31 cellular contexts compared by ENCODE assay signal in the genomic region with DNA sequence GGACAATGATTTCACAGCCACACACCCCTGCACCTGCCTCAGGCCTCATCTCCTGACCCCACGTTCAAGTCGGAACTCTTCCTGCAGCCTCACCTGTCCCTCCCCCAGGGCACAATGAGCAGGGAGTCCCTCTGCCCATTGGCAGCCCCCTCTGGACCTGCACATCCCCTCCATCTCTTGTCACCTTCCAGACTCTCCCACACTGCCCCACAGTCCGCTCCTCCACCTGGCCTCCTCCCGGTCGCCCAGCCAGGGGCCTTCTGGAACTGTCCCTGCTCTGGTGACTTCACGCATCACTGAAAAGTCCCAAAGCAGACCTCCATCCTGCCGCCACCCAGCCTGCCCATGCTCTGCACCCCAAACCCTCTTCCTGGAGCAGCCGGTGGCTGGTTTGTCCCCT. TPM values are rescaled to one million over a fixed set of nuclear protein-coding genes. Genes with fewer than 3 reads are reported as not detected.
A peak's percentile ranks its signal among the peaks of the same experiment; 100 is the strongest.
DNase-seq lines count a peak whose midpoint lies in the region; ATAC-seq and TF ChIP-seq lines count a peak whose summit lies in the region.
"Had no signal": no experiment of that assay in that cellular context is flagged by ENCODE, and none has a peak within 500 bp of the region (broad histone marks: within the 10 kb centered on the region; RNA-seq: fewer than 3 reads in every experiment).

No MANE protein-coding gene starts in this region.

- H3K4me3 ChIP-seq in vagina = no peak overlapping the region
- H3K4me3 ChIP-seq: lower lobe of right lung, ovary, skin epidermis, testis had no signal

- no peaks in the 10 kb centered on the region for H3K27me3 Mint-ChIP-seq in activated naive CD4-positive, alpha-beta T cell treated with anti-CD3 and anti-CD28 coated beads, Interleukin-2, amount 10 ng/mL, durations not matched to agents 7 days and 5 days
- H3K27me3 Mint-ChIP-seq in IgD-negative memory B cell (no peaks in the 10 kb centered on the region), endothelial cell (ENCODE audit: unreplicated experiment) (peaks cover 8% of the 10 kb centered on the region)
- H3K27me3 Mint-ChIP-seq: activated CD4-positive, alpha-beta T cell treated with anti-CD3 and anti-CD28 coated beads, Interleukin-2, amount 10 ng/mL, durations not matched to agents 7 days and 5 days; CD4-positive, alpha-beta T cell; stimulated activated naive CD8-positive, alpha-beta T cell treated with anti-CD3 and anti-CD28 coated beads, Interleukin-15, Interleukin-2, amounts not matched to agents 100 ng/mL and 50 ng/mL, for 24 hours had no signal

- peaks cover 27% of the 10 kb centered on the region for H3K4me1 ChIP-seq in vagina

- H3K9me3 Mint-ChIP-seq in activated naive CD4-positive, alpha-beta T cell treated with anti-CD3 and anti-CD28 coated beads, Interleukin-2, amount 10 ng/mL, durations not matched to agents 7 days and 5 days = no peaks in the 10 kb centered on the region
- H3K9me3 Mint-ChIP-seq in IgD-negative memory B cell (no peaks in the 10 kb centered on the region), endothelial cell (ENCODE audit: unreplicated experiment) (no peaks in the 10 kb centered on the region)
- H3K9me3 Mint-ChIP-seq in stimulated activated effector memory CD8-positive, alpha-beta T cell treated with anti-CD3 and anti-CD28 coated beads, Interleukin-12 subunit alpha, Interleukin-12 subunit beta, amount 100 ng/mL, for 72 hours = no peaks in the 10 kb centered on the region
- H3K9me3 Mint-ChIP-seq: activated CD4-positive, alpha-beta T cell treated with anti-CD3 and anti-CD28 coated beads, Interleukin-2, amount 10 ng/mL, durations not matched to agents 7 days and 5 days; activated naive CD4-positive, alpha-beta T cell treated with anti-CD3 and anti-CD28 coated beads for 36 hours; CD4-positive, alpha-beta T cell; natural killer cell; stimulated activated naive CD8-positive, alpha-beta T cell treated with anti-CD3 and anti-CD28 coated beads, Interleukin-15, Interleukin-2, amounts not matched to agents 100 ng/mL and 50 ng/mL, for 24 hours; WTC11 had no signal

- CTCF ChIA-PET in activated naive CD4-positive, alpha-beta T cell treated with anti-CD3 and anti-CD28 coated beads, Interleukin-2, amount 10 ng/mL, durations not matched to agents 7 days and 5 days (lab: Charles Lee) = no interaction called here

- peaks cover 39% of the 10 kb centered on the region for H3K36me3 Mint-ChIP-seq in activated naive CD4-positive, alpha-beta T cell treated with anti-CD3 and anti-CD28 coated beads, Interleukin-2, amount 10 ng/mL, durations not matched to agents 7 days and 5 days
- peaks cover 8% of the 10 kb centered on the region for H3K36me3 Mint-ChIP-seq in IgD-negative memory B cell
- peaks cover 32% of the 10 kb centered on the region for H3K36me3 Mint-ChIP-seq in endothelial cell (ENCODE audit: low read depth, unreplicated experiment)
- peaks cover 37% of the 10 kb centered on the region for H3K36me3 Mint-ChIP-seq in stimulated activated effector memory CD8-positive, alpha-beta T cell treated with anti-CD3 and anti-CD28 coated beads, Interleukin-12 subunit alpha, Interleukin-12 subunit beta, amount 100 ng/mL, for 72 hours
- H3K36me3 Mint-ChIP-seq: natural killer cell had no signal

- intact Hi-C loops in vagina (cut with DNase I) = no loop called here

- H3K27ac Mint-ChIP-seq in activated naive CD4-positive, alpha-beta T cell treated with anti-CD3 and anti-CD28 coated beads, Interleukin-2, amount 10 ng/mL, durations not matched to agents 7 days and 5 days = peak overlapping the region; percentile 1
- peak overlapping the region; percentile 95 to 99 (median 97) for H3K27ac Mint-ChIP-seq in IgD-negative memory B cell
- H3K27ac Mint-ChIP-seq in endothelial cell (ENCODE audit: unreplicated experiment) = peak overlapping the region; percentile 49
- H3K27ac Mint-ChIP-seq in stimulated activated effector memory CD8-positive, alpha-beta T cell treated with anti-CD3 and anti-CD28 coated beads, Interleukin-12 subunit alpha, Interleukin-12 subunit beta, amount 100 ng/mL, for 72 hours = peak overlapping the region; percentile 93
- H3K27ac Mint-ChIP-seq: activated CD4-positive, alpha-beta T cell treated with anti-CD3 and anti-CD28 coated beads, Interleukin-2, amount 10 ng/mL, durations not matched to agents 7 days and 5 days; activated naive CD4-positive, alpha-beta T cell treated with anti-CD3 and anti-CD28 coated beads for 36 hours had no signal

- no peaks in the 10 kb centered on the region for H3K9me3 ChIP-seq in vagina
- H3K9me3 ChIP-seq: lower lobe of right lung, ovary, testis had no signal

- no peak overlapping the region for H3K4me3 Mint-ChIP-seq in activated naive CD4-positive, alpha-beta T cell treated with anti-CD3 and anti-CD28 coated beads, Interleukin-2, amount 10 ng/mL, durations not matched to agents 7 days and 5 days
- H3K4me3 Mint-ChIP-seq in IgD-negative memory B cell (peak overlapping the region; percentile 38 to 97 (median 65)), endothelial cell (ENCODE audit: unreplicated experiment) (peak overlapping the region; percentile 67)
- no peak overlapping the region for H3K4me3 Mint-ChIP-seq in stimulated activated effector memory CD8-positive, alpha-beta T cell treated with anti-CD3 and anti-CD28 coated beads, Interleukin-12 subunit alpha, Interleukin-12 subunit beta, amount 100 ng/mL, for 72 hours
- H3K4me3 Mint-ChIP-seq: activated CD4-positive, alpha-beta T cell treated with anti-CD3 and anti-CD28 coated beads, Interleukin-2, amount 10 ng/mL, durations not matched to agents 7 days and 5 days; activated naive CD4-positive, alpha-beta T cell treated with anti-CD3 and anti-CD28 coated beads for 36 hours; CD4-positive, alpha-beta T cell; natural killer cell; stimulated activated naive CD8-positive, alpha-beta T cell treated with anti-CD3 and anti-CD28 coated beads, Interleukin-15, Interleukin-2, amounts not matched to agents 100 ng/mL and 50 ng/mL, for 24 hours; WTC11 had no signal

- ATAC-seq in stimulated activated effector memory CD8-positive, alpha-beta T cell treated with anti-CD3 and anti-CD28 coated beads, Interleukin-12 subunit alpha, Interleukin-12 subunit beta, amount 100 ng/mL, for 72 hours = no peak
- ATAC-seq in HG03460 (IDR thresholded peaks at IDR 0.05; ENCODE audit: unreplicated experiment) = no peak
- no peak for ATAC-seq in GM19452 (IDR thresholded peaks at IDR 0.05; ENCODE audit: unreplicated experiment)
- ATAC-seq: HCT116, lower lobe of right lung, natural killer cell, WTC11 had no signal

- peaks cover 41% of the 10 kb centered on the region for H3K4me1 Mint-ChIP-seq in activated naive CD4-positive, alpha-beta T cell treated with anti-CD3 and anti-CD28 coated beads, Interleukin-2, amount 10 ng/mL, durations not matched to agents 7 days and 5 days
- peaks cover 21 to 27% (median 25%) of the 10 kb centered on the region in 3 donors for H3K4me1 Mint-ChIP-seq in IgD-negative memory B cell
- H3K4me1 Mint-ChIP-seq in endothelial cell (ENCODE audit: unreplicated experiment) = peaks cover 26% of the 10 kb centered on the region
- peaks cover 47% of the 10 kb centered on the region for H3K4me1 Mint-ChIP-seq in stimulated activated effector memory CD8-positive, alpha-beta T cell treated with anti-CD3 and anti-CD28 coated beads, Interleukin-12 subunit alpha, Interleukin-12 subunit beta, amount 100 ng/mL, for 72 hours

- no peak for TF ChIP-seq CTCF in endothelial cell (IDR thresholded peaks at IDR 0.05; ENCODE audit: unreplicated experiment)
- no peak for TF ChIP-seq CTCF in vagina (IDR thresholded peaks at IDR 0.05)

- TF ChIP-seq POLR2A in vagina (IDR thresholded peaks at IDR 0.05) = no peak

- peaks cover 0 to 21% of the 10 kb centered on the region in 2 donors for H3K36me3 ChIP-seq in vagina
- H3K36me3 ChIP-seq: ovary had no signal

- H3K27ac ChIP-seq in vagina = no peak overlapping the region
- H3K27ac ChIP-seq: lower lobe of right lung, ovary, testis had no signal

- DNase-seq in activated naive CD4-positive, alpha-beta T cell treated with anti-CD3 and anti-CD28 coated beads, Interleukin-2, amount 10 ng/mL, durations not matched to agents 7 days and 5 days = no peak
- no peak for DNase-seq in activated naive CD4-positive, alpha-beta T cell treated with anti-CD3 and anti-CD28 coated beads, Interleukin-2, amount 50 U/mL, for 16 hours
- DNase-seq in endothelial cell (ENCODE audit: low spot score) (no peak), vagina (ENCODE audit: extremely low spot score in 2 of 2) (no peak)
- DNase-seq in stimulated activated effector memory CD8-positive, alpha-beta T cell treated with anti-CD3 and anti-CD28 coated beads, Interleukin-12 subunit alpha, Interleukin-12 subunit beta, amount 100 ng/mL, for 72 hours (ENCODE audit: low spot score in 2 of 2) = no peak
- DNase-seq: activated CD4-positive, alpha-beta T cell treated with anti-CD3 and anti-CD28 coated beads, Interleukin-2, amount 10 ng/mL, durations not matched to agents 7 days and 5 days; activated naive CD4-positive, alpha-beta T cell treated with anti-CD3 and anti-CD28 coated beads for 36 hours; activated T-cell treated with anti-CD3 and anti-CD28 coated beads, Interleukin-2, amount 50 U/mL, for 48 hours; CD4-positive, alpha-beta T cell; effector CD4-positive, alpha-beta T cell; hippocampal formation; lower lobe of right lung; natural killer cell; NCI-H1092; NCI-H1694; NCI-H446 treated with DMSO at 0.1 percent for 48 hours; NCI-H774; ovary; T-helper 1 cell; testis had no signal

- no peaks in the 10 kb centered on the region for H3K27me3 ChIP-seq in vagina
- H3K27me3 ChIP-seq: ovary, testis had no signal

RNA-seq across cellular contexts. Expression of gene CTSZ, which starts 4.7 kb away (rescaled TPM):
- 34.7 TPM for polyA plus RNA-seq in IgD-negative memory B cell
- 150 TPM for total RNA-seq in endothelial cell (ENCODE audit: unreplicated experiment)
- 128 TPM for total RNA-seq in vagina

RNA-seq across cellular contexts. Expression of gene TUBB1, which starts 16.8 kb away (rescaled TPM):
- polyA plus RNA-seq in IgD-negative memory B cell = 7.8 TPM
- total RNA-seq in endothelial cell (ENCODE audit: unreplicated experiment) (not detected), vagina (not detected)
- total RNA-seq: activated CD4-positive, alpha-beta T cell treated with anti-CD3 and anti-CD28 coated beads, Interleukin-2, amount 10 ng/mL, durations not matched to agents 7 days and 5 days; activated CD8-positive, alpha-beta memory T cell treated with anti-CD3 and anti-CD28 coated beads for 36 hours; activated naive CD4-positive, alpha-beta T cell treated with anti-CD3 and anti-CD28 coated beads for 36 hours; renal cortical epithelial cell; SK-MEL-5; ureter; WTC11 had no signal

RNA-seq across cellular contexts. Expression of gene NELFCD, which starts 21.3 kb away (rescaled TPM):
- polyA plus RNA-seq in IgD-negative memory B cell = 79.6 TPM
- total RNA-seq in endothelial cell (ENCODE audit: unreplicated experiment) = 68.7 TPM
- 85.7 TPM for total RNA-seq in vagina

RNA-seq across cellular contexts. Expression of gene ATP5F1E, which starts 29.7 kb away (rescaled TPM):
- 103 TPM for polyA plus RNA-seq in IgD-negative memory B cell
- total RNA-seq in endothelial cell (ENCODE audit: unreplicated experiment) (102 TPM), vagina (22.8 TPM)

RNA-seq across cellular contexts. Expression of gene PRELID3B, which starts 40.2 kb away (rescaled TPM):
- polyA plus RNA-seq in IgD-negative memory B cell = 36.5 TPM
- total RNA-seq in endothelial cell (ENCODE audit: unreplicated experiment) = 40.2 TPM
- 73.4 TPM for total RNA-seq in vagina

Comparison
In these comparisons a context has a peak if more than half of its experiments do, and no peak if none do; other contexts are left out.
1. H3K27ac Mint-ChIP-seq: peak in every context shown above with its lines; median percentile 97 in IgD-negative memory B cell; 93 in stimulated activated effector memory CD8-positive, alpha-beta T cell treated with anti-CD3 and anti-CD28 coated beads, Interleukin-12 subunit alpha, Interleukin-12 subunit beta, amount 100 ng/mL, for 72 hours; 49 in endothelial cell; 1 in activated naive CD4-positive, alpha-beta T cell treated with anti-CD3 and anti-CD28 coated beads, Interleukin-2, amount 10 ng/mL, durations not matched to agents 7 days and 5 days.
2. H3K4me3 Mint-ChIP-seq: peak in IgD-negative memory B cell (4 of 4) and endothelial cell (single experiment); none in activated naive CD4-positive, alpha-beta T cell treated with anti-CD3 and anti-CD28 coated beads, Interleukin-2, amount 10 ng/mL, durations not matched to agents 7 days and 5 days (single experiment) and stimulated activated effector memory CD8-positive, alpha-beta T cell treated with anti-CD3 and anti-CD28 coated beads, Interleukin-12 subunit alpha, Interleukin-12 subunit beta, amount 100 ng/mL, for 72 hours (single experiment).